1 cellular context compared by ENCODE assay signal in the genomic region with DNA sequence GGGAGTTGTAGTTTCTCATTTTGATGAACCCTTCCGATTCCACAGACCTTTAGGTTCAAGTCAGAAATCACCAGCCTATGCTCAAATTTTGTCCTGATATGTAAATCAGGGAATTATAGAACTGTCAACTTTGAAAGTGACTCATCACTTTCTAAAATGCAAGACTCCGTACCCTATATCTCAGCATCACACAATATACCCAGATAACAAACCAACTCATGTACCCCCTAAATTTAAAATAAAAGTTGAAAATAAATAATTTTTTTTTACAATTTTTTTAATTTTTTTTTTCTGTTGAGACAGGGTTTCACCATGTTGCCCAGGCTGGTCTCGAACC.
TF ChIP-seq lines count a peak whose summit lies in the region.

No MANE protein-coding gene starts in this region.

TF ChIP-seq in HepG2, 621 proteins besides CTCF, POLR2A, EP300 and RAD21:
- TF ChIP-seq ZNF331 (CRISPR knock-in tag; IDR thresholded peaks at IDR 0.05) (no peak), NFE2L2 (IDR thresholded peaks at IDR 0.05; ENCODE audit: low read length) (peak; percentile 76), SMYD3 (CRISPR knock-in tag; IDR thresholded peaks at IDR 0.05) (no peak), ZNF790 (CRISPR knock-in tag; IDR thresholded peaks at IDR 0.05; ENCODE audit: borderline replicate concordance) (no peak), XRCC5 (optimal IDR thresholded peaks at IDR 0.05; ENCODE audit: low read length) (no peak), RFX5 (IDR thresholded peaks at IDR 0.05; ENCODE audit: low read depth, low read length) (no peak), ZSCAN21 (CRISPR knock-in tag; IDR thresholded peaks at IDR 0.05; ENCODE audit: borderline replicate concordance) (no peak), ZNF296 (CRISPR knock-in tag; conservative IDR thresholded peaks at IDR 0.05) (no peak), NFE2 (CRISPR knock-in tag; IDR thresholded peaks at IDR 0.05) (no peak), ZBTB20 (CRISPR knock-in tag; IDR thresholded peaks at IDR 0.05; ENCODE audit: borderline replicate concordance, low read depth) (no peak), STAT6 (CRISPR knock-in tag; IDR thresholded peaks at IDR 0.05; ENCODE audit: borderline replicate concordance) (0 out of 2 replicates have a peak, but pooled peaks have one; percentile 0), MED13 (CRISPR knock-in tag; IDR thresholded peaks at IDR 0.05) (no peak), FUBP1 (CRISPR knock-in tag; IDR thresholded peaks at IDR 0.05; ENCODE audit: borderline replicate concordance) (no peak), PHF21A (CRISPR knock-in tag; IDR thresholded peaks at IDR 0.05) (0 out of 2 replicates have a peak, but pooled peaks have one; percentile 7), ZNF256 (CRISPR knock-in tag; conservative IDR thresholded peaks at IDR 0.05) (no peak), HOXD1 (CRISPR knock-in tag; IDR thresholded peaks at IDR 0.05) (no peak), HMG20A (CRISPR knock-in tag; IDR thresholded peaks at IDR 0.05; ENCODE audit: borderline replicate concordance) (no peak), ZNF460 (CRISPR knock-in tag; IDR thresholded peaks at IDR 0.05; ENCODE audit: borderline replicate concordance) (no peak), ZNF652 (CRISPR knock-in tag; IDR thresholded peaks at IDR 0.05; ENCODE audit: borderline replicate concordance, low read depth) (peak; percentile 76), SRF (IDR thresholded peaks at IDR 0.05; ENCODE audit: low read depth, low read length) (no peak), ASH2L (IDR thresholded peaks at IDR 0.05; ENCODE audit: insufficient read length, low read depth, low read length) (no peak), SPEN (CRISPR knock-in tag; IDR thresholded peaks at IDR 0.05; ENCODE audit: low read depth) (no peak), KLF12 (CRISPR knock-in tag; IDR thresholded peaks at IDR 0.05; ENCODE audit: borderline replicate concordance) (no peak), ZNF260 (CRISPR knock-in tag; IDR thresholded peaks at IDR 0.05; ENCODE audit: borderline replicate concordance, low read depth) (no peak), ZEB1 (IDR thresholded peaks at IDR 0.05; ENCODE audit: insufficient replicate concordance, low read depth) (no peak), ETV6 (CRISPR knock-in tag; conservative IDR thresholded peaks at IDR 0.05) (no peak), ZNF589 (CRISPR knock-in tag; conservative IDR thresholded peaks at IDR 0.05) (no peak), E2F5 (CRISPR knock-in tag; conservative IDR thresholded peaks at IDR 0.05) (no peak), HMG20B (CRISPR knock-in tag; conservative IDR thresholded peaks at IDR 0.05) (no peak), TEF (CRISPR knock-in tag; IDR thresholded peaks at IDR 0.05) (no peak), ZNF777 (CRISPR knock-in tag; IDR thresholded peaks at IDR 0.05) (0 out of 2 replicates have a peak, but pooled peaks have one; percentile 1), HHEX (CRISPR knock-in tag; IDR thresholded peaks at IDR 0.05) (no peak), ZMYM2 (CRISPR knock-in tag; IDR thresholded peaks at IDR 0.05) (no peak), DNMT3B (CRISPR knock-in tag; conservative IDR thresholded peaks at IDR 0.05) (no peak)
- TF ChIP-seq, protein P1, sequence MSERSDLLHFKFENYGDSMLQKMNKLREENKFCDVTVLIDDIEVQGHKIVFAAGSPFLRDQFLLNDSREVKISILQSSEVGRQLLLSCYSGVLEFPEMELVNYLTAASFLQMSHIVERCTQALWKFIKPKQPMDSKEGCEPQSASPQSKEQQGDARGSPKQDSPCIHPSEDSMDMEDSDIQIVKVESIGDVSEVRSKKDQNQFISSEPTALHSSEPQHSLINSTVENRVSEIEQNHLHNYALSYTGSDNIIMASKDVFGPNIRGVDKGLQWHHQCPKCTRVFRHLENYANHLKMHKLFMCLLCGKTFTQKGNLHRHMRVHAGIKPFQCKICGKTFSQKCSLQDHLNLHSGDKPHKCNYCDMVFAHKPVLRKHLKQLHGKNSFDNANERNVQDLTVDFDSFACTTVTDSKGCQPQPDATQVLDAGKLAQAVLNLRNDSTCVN (CRISPR knock-in tag; IDR thresholded peaks at IDR 0.05; ENCODE audit: borderline replicate concordance) = no peak
- TF ChIP-seq, protein P2, sequence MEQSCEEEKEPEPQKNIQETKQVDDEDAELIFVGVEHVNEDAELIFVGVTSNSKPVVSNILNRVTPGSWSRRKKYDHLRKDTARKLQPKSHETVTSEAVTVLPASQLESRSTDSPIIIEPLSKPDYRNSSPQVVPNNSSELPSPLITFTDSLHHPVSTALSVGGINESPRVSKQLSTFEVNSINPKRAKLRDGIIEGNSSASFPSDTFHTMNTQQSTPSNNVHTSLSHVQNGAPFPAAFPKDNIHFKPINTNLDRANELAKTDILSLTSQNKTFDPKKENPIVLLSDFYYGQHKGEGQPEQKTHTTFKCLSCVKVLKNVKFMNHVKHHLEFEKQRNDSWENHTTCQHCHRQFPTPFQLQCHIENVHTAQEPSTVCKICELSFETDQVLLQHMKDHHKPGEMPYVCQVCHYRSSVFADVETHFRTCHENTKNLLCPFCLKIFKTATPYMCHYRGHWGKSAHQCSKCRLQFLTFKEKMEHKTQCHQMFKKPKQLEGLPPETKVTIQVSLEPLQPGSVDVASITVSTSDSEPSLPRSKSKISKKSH (CRISPR knock-in tag; IDR thresholded peaks at IDR 0.05; ENCODE audit: borderline replicate concordance) = no peak
- TF ChIP-seq, protein P3, sequence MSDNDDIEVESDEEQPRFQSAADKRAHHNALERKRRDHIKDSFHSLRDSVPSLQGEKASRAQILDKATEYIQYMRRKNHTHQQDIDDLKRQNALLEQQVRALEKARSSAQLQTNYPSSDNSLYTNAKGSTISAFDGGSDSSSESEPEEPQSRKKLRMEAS (IDR thresholded peaks at IDR 0.05) = no peak
